ENCODE assay signal across 21 cellular contexts in the genomic region with DNA sequence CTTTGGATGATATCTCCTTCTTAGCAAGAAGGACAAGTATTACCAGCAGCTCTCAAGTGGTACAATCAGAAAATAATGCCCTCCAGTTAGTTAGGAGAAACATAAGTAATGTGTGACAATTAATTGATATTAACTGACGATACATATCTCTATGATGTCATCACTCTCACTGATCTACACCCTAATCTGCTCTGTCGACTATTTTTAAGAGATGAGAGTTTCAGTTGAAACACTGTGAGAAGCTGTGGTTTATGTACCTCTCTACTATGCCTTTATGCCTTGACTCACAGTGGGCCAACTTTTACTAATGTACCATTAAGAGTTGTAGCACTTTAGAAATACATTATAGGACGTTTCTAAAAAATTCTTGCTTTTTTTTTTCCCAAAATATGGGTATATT. TPM values are rescaled to one million over a fixed set of nuclear protein-coding genes. Genes with fewer than 3 reads are reported as not detected.
DNase-seq lines count a peak whose midpoint lies in the region; ATAC-seq and TF ChIP-seq lines count a peak whose summit lies in the region.
"Had no signal": no experiment of that assay in that cellular context is flagged by ENCODE, and none has a peak within 500 bp of the region (broad histone marks: within the 10 kb centered on the region; RNA-seq: fewer than 3 reads in every experiment).

No MANE protein-coding gene starts in this region.

- H3K27me3 Mint-ChIP-seq in activated CD4-positive, alpha-beta T cell treated with anti-CD3 and anti-CD28 coated beads for 36 hours, result no peaks in the 10 kb centered on the region
- H3K27me3 Mint-ChIP-seq: activated naive CD4-positive, alpha-beta T cell treated with anti-CD3 and anti-CD28 coated beads, Interleukin-2, amount 50 U/mL, for 24 hours; B cell; type B pancreatic cell had no signal

- H3K27ac Mint-ChIP-seq in activated CD4-positive, alpha-beta T cell treated with anti-CD3 and anti-CD28 coated beads for 36 hours, result no peak overlapping the region
- H3K27ac Mint-ChIP-seq in stimulated activated effector memory CD8-positive, alpha-beta T cell treated with anti-CD3 and anti-CD28 coated beads, Interleukin-12 subunit alpha, Interleukin-12 subunit beta, amount 100 ng/mL, for 72 hours, result no peak overlapping the region
- H3K27ac Mint-ChIP-seq: activated naive CD4-positive, alpha-beta T cell treated with anti-CD3 and anti-CD28 coated beads, Interleukin-2, amount 50 U/mL, for 24 hours; B cell; endodermal cell; immature natural killer cell; type B pancreatic cell had no signal

- no peak overlapping the region for H2AFZ ChIP-seq in KMS-11 (ENCODE audit: low read depth)
- H2AFZ ChIP-seq: hepatocyte had no signal

- H4K20me1 ChIP-seq in KMS-11 (ENCODE audit: insufficient read depth), result peaks cover 5% of the 10 kb centered on the region; the same call in 1 of the 2 replicates

- DNase-seq in activated CD4-positive, alpha-beta T cell treated with anti-CD3 and anti-CD28 coated beads for 36 hours, result no peak
- DNase-seq in activated CD4-positive, alpha-beta T cell treated with anti-CD3 and anti-CD28 coated beads, Interleukin-2, amount 50 U/mL, for 48 hours, result no peak
- no peak for DNase-seq in stimulated activated effector memory CD8-positive, alpha-beta T cell treated with anti-CD3 and anti-CD28 coated beads, Interleukin-12 subunit alpha, Interleukin-12 subunit beta, amount 100 ng/mL, for 72 hours (ENCODE audit: low spot score in 2 of 2)
- DNase-seq in SJCRH30, result no peak
- no peak for DNase-seq in upper lobe of right lung
- DNase-seq: activated CD4-positive, alpha-beta T cell treated with anti-CD3 and anti-CD28 coated beads, Interleukin-2, amount 50 U/mL, for 1 hour; endodermal cell; esophagus squamous epithelium; immature natural killer cell; NCI-H1694; NCI-H2227 treated with DMSO at 0.1 percent for 48 hours had no signal

- POLR2A ChIA-PET in activated CD4-positive, alpha-beta T cell treated with anti-CD3 and anti-CD28 coated beads for 36 hours (lab: Charles Lee), result interaction anchor here (0.7 kb wide), 1 partner anchor 12 kb away, joined by 3 read pairs; no protein-coding TSS in a partner anchor
- POLR2A ChIA-PET in HEK293 (lab: Yijun Ruan, JAX), result interaction anchor here (3.2 kb wide), 1 partner anchor 8 kb away, joined by 13 read pairs; a partner anchor contains a TSS

- H3K27ac ChIP-seq in HEK293 (ENCODE audit: extremely low read depth, low read depth, low read length) (no peak overlapping the region), KMS-11 (no peak overlapping the region; the same call in 1 of the 2 replicates), SJCRH30 (no peak overlapping the region), upper lobe of right lung (no peak overlapping the region)
- H3K27ac ChIP-seq: esophagus squamous epithelium, hepatocyte, prostate gland, VCaP had no signal

- H3K9me3 Mint-ChIP-seq in activated CD4-positive, alpha-beta T cell treated with anti-CD3 and anti-CD28 coated beads for 36 hours (ENCODE audit: low read depth), result no peaks in the 10 kb centered on the region
- H3K9me3 Mint-ChIP-seq in stimulated activated effector memory CD8-positive, alpha-beta T cell treated with anti-CD3 and anti-CD28 coated beads, Interleukin-12 subunit alpha, Interleukin-12 subunit beta, amount 100 ng/mL, for 72 hours, result no peaks in the 10 kb centered on the region
- H3K9me3 Mint-ChIP-seq: activated naive CD4-positive, alpha-beta T cell treated with anti-CD3 and anti-CD28 coated beads, Interleukin-2, amount 50 U/mL, for 24 hours; endodermal cell; immature natural killer cell; type B pancreatic cell had no signal

- H3K9ac ChIP-seq in KMS-11, result no peak overlapping the region

- no peak overlapping the region for H3K4me3 ChIP-seq in HEK293 (ENCODE audit: low read depth, low read length)
- H3K4me3 ChIP-seq in KMS-11 (IDR thresholded peaks at IDR 0.05; ENCODE audit: insufficient read depth, low read depth, low read length), result no peak overlapping the region
- H3K4me3 ChIP-seq in SJCRH30, result no peak overlapping the region
- H3K4me3 ChIP-seq in upper lobe of right lung, result no peak overlapping the region
- H3K4me3 ChIP-seq: esophagus squamous epithelium, hepatocyte, prostate gland had no signal

- TF ChIP-seq CTCF in HEK293 (tag by site-specific recombination; IDR thresholded peaks at IDR 0.05) (no peak), KMS-11 (conservative IDR thresholded peaks at IDR 0.05; ENCODE audit: low read depth, low read length) (no peak), upper lobe of right lung (IDR thresholded peaks at IDR 0.05) (no peak)

- peaks cover 38% of the 10 kb centered on the region for H3K36me3 Mint-ChIP-seq in activated CD4-positive, alpha-beta T cell treated with anti-CD3 and anti-CD28 coated beads for 36 hours (ENCODE audit: low read depth)
- peaks cover 48% of the 10 kb centered on the region for H3K36me3 Mint-ChIP-seq in stimulated activated effector memory CD8-positive, alpha-beta T cell treated with anti-CD3 and anti-CD28 coated beads, Interleukin-12 subunit alpha, Interleukin-12 subunit beta, amount 100 ng/mL, for 72 hours

- H3K27me3 ChIP-seq in KMS-11 (ENCODE audit: insufficient read depth, low read depth), result no peaks in the 10 kb centered on the region
- H3K27me3 ChIP-seq in SJCRH30, result no peaks in the 10 kb centered on the region
- H3K27me3 ChIP-seq in upper lobe of right lung, result no peaks in the 10 kb centered on the region
- H3K27me3 ChIP-seq: esophagus squamous epithelium, hepatocyte had no signal

- peaks cover 54% of the 10 kb centered on the region for H3K79me2 ChIP-seq in KMS-11 (ENCODE audit: insufficient read depth, low read depth)
- H3K79me2 ChIP-seq: hepatocyte had no signal

- H3K36me3 ChIP-seq in HEK293 (ENCODE audit: control insufficient read depth in 2 of 2, insufficient read depth in 1 of 2, low read length in 2 of 2) (peaks cover 0 to 13% of the 10 kb centered on the region in 2 experiments; a peak in 1 of 3 replicates), KMS-11 (ENCODE audit: insufficient read depth) (no peaks in the 10 kb centered on the region), SJCRH30 (peaks cover 3% of the 10 kb centered on the region), upper lobe of right lung (no peaks in the 10 kb centered on the region)
- H3K36me3 ChIP-seq: esophagus squamous epithelium, prostate gland had no signal

- no peak overlapping the region for H3K4me3 Mint-ChIP-seq in activated CD4-positive, alpha-beta T cell treated with anti-CD3 and anti-CD28 coated beads for 36 hours
- H3K4me3 Mint-ChIP-seq in stimulated activated effector memory CD8-positive, alpha-beta T cell treated with anti-CD3 and anti-CD28 coated beads, Interleukin-12 subunit alpha, Interleukin-12 subunit beta, amount 100 ng/mL, for 72 hours, result no peak overlapping the region
- H3K4me3 Mint-ChIP-seq: activated naive CD4-positive, alpha-beta T cell treated with anti-CD3 and anti-CD28 coated beads, Interleukin-2, amount 50 U/mL, for 24 hours; B cell; endodermal cell; immature natural killer cell; type B pancreatic cell had no signal

- CTCF ChIA-PET in activated CD4-positive, alpha-beta T cell treated with anti-CD3 and anti-CD28 coated beads for 36 hours (lab: Charles Lee), result interaction anchor here (0.6 to 1.4 kb wide), 5 partner anchors 10 to 719 kb away, joined by 3 read pairs; no protein-coding TSS in a partner anchor
- CTCF ChIA-PET in HEK293 (lab: Yijun Ruan, JAX), result interaction anchor here (0.8 to 1.7 kb wide), 4 partner anchors 8 to 447 kb away, joined by 3 to 6 read pairs (median 4); no protein-coding TSS in a partner anchor

- peaks cover 31% of the 10 kb centered on the region for H3K4me1 Mint-ChIP-seq in activated CD4-positive, alpha-beta T cell treated with anti-CD3 and anti-CD28 coated beads for 36 hours
- H3K4me1 Mint-ChIP-seq in stimulated activated effector memory CD8-positive, alpha-beta T cell treated with anti-CD3 and anti-CD28 coated beads, Interleukin-12 subunit alpha, Interleukin-12 subunit beta, amount 100 ng/mL, for 72 hours, result peaks cover 14% of the 10 kb centered on the region

- H3K9me3 ChIP-seq in HEK293 (ENCODE audit: control insufficient read depth, insufficient read depth, low read depth, low read length), result no peaks in the 10 kb centered on the region
- H3K9me3 ChIP-seq in SJCRH30 (replicated peaks), result no peaks in the 10 kb centered on the region
- H3K9me3 ChIP-seq in upper lobe of right lung, result no peaks in the 10 kb centered on the region
- H3K9me3 ChIP-seq: esophagus squamous epithelium, prostate gland had no signal

- peak; percentile 44 for ATAC-seq in activated CD4-positive, alpha-beta T cell treated with anti-CD3 and anti-CD28 coated beads for 36 hours
- peak; percentile 76 for ATAC-seq in stimulated activated effector memory CD8-positive, alpha-beta T cell treated with anti-CD3 and anti-CD28 coated beads, Interleukin-12 subunit alpha, Interleukin-12 subunit beta, amount 100 ng/mL, for 72 hours
- ATAC-seq in HG02759 (IDR thresholded peaks at IDR 0.05; ENCODE audit: unreplicated experiment) (no peak), upper lobe of right lung (no peak)
- ATAC-seq: left lobe of liver had no signal

- intact Hi-C loops in activated CD4-positive, alpha-beta T cell treated with anti-CD3 and anti-CD28 coated beads for 36 hours (cut with DNase I, micrococcal nuclease), result no loop called here
- intact Hi-C loops in upper lobe of right lung (cut with DNase I), result no loop called here

- H3K4me1 ChIP-seq in HEK293 (ENCODE audit: control insufficient read depth, insufficient read depth, low read length) (peaks cover 11% of the 10 kb centered on the region), KMS-11 (ENCODE audit: low read depth, poor library complexity, severe bottlenecking) (peaks cover 39% of the 10 kb centered on the region), SJCRH30 (peaks cover 30% of the 10 kb centered on the region), upper lobe of right lung (no peaks in the 10 kb centered on the region)
- H3K4me1 ChIP-seq: prostate gland had no signal

- peak overlapping the region; percentile 13 for H3K4me2 ChIP-seq in KMS-11
- H3K4me2 ChIP-seq: hepatocyte had no signal

TF ChIP-seq in HEK293, 187 proteins besides CTCF, POLR2A, EP300 and RAD21:
- no peak for TF ChIP-seq ZNF266 (tag by site-specific recombination; IDR thresholded peaks at IDR 0.05; ENCODE audit: low read depth)
- TF ChIP-seq, protein P1, sequence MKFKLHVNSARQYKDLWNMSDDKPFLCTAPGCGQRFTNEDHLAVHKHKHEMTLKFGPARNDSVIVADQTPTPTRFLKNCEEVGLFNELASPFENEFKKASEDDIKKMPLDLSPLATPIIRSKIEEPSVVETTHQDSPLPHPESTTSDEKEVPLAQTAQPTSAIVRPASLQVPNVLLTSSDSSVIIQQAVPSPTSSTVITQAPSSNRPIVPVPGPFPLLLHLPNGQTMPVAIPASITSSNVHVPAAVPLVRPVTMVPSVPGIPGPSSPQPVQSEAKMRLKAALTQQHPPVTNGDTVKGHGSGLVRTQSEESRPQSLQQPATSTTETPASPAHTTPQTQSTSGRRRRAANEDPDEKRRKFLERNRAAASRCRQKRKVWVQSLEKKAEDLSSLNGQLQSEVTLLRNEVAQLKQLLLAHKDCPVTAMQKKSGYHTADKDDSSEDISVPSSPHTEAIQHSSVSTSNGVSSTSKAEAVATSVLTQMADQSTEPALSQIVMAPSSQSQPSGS (tag by site-specific recombination; IDR thresholded peaks at IDR 0.05; ENCODE audit: low read depth), result 0 out of 2 replicates have a peak, but pooled peaks have one; percentile 26

RNA-seq across cellular contexts. Expression of a gene that starts 8.6 kb away (rescaled TPM):
- total RNA-seq in activated CD4-positive, alpha-beta T cell treated with anti-CD3 and anti-CD28 coated beads for 36 hours, result 10 to 100 TPM; 34.4 to 42.2 TPM
- total RNA-seq in SJCRH30 (2014; rRNA removed; shearing (Covaris generic)), result 23.1 and 31.8 TPM in 2 replicates
- total RNA-seq in upper lobe of right lung, result 4.2 TPM

Comparison
In these comparisons a context has a peak if more than half of its experiments do, and no peak if none do; other contexts are left out.
1. ATAC-seq: peak in activated CD4-positive, alpha-beta T cell treated with anti-CD3 and anti-CD28 coated beads for 36 hours (single experiment) and stimulated activated effector memory CD8-positive, alpha-beta T cell treated with anti-CD3 and anti-CD28 coated beads, Interleukin-12 subunit alpha, Interleukin-12 subunit beta, amount 100 ng/mL, for 72 hours (single experiment); none in HG02759 (single experiment) and upper lobe of right lung (single experiment).